ENCODE assay signal across 1 cellular context in the genomic region with DNA sequence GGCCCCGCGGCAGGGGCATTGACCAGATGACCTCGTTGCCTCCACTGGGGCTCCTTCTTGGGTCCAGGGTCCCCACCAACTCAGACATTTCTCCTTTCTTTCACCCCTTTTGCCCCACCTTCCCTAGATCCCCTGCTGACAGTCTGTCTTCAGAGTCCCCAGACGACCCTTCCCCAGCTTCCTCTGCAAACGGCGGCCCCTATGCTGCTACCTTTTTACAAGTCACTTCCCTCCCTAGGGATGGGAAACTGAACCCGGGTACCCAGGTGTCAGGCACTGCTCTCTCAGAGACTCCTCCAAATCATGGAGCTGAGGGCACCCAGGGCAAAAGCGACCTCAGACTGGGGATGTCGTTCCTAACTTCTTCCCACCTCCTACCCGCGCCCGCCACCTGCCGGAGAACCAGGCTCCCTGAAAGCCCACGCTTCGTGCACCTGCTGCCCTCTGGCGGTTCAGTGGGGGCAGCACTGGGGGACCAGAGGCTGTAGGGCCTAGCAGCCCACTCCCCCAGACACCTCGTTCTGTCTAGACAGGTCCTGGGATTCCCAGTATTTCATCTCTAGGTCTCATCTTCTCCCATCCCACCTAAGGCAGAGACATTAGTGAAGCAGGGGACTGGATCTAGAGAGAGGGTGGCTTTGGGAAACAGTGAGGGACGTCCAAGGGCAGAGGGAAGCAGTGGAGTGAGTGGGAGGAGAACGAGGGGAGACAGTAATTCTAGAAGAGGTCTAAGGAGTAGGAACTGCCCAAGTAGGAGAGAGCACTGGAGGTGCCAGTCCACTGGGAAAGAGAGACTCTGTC.
A peak's percentile ranks its signal among the peaks of the same experiment; 100 is the strongest.
TF ChIP-seq lines count a peak whose summit lies in the region.

No MANE protein-coding gene starts in this region.

TF ChIP-seq in K562, 482 proteins besides CTCF, POLR2A, EP300 and RAD21 (continued from another document and continues in another):
- TF ChIP-seq, protein P1, sequence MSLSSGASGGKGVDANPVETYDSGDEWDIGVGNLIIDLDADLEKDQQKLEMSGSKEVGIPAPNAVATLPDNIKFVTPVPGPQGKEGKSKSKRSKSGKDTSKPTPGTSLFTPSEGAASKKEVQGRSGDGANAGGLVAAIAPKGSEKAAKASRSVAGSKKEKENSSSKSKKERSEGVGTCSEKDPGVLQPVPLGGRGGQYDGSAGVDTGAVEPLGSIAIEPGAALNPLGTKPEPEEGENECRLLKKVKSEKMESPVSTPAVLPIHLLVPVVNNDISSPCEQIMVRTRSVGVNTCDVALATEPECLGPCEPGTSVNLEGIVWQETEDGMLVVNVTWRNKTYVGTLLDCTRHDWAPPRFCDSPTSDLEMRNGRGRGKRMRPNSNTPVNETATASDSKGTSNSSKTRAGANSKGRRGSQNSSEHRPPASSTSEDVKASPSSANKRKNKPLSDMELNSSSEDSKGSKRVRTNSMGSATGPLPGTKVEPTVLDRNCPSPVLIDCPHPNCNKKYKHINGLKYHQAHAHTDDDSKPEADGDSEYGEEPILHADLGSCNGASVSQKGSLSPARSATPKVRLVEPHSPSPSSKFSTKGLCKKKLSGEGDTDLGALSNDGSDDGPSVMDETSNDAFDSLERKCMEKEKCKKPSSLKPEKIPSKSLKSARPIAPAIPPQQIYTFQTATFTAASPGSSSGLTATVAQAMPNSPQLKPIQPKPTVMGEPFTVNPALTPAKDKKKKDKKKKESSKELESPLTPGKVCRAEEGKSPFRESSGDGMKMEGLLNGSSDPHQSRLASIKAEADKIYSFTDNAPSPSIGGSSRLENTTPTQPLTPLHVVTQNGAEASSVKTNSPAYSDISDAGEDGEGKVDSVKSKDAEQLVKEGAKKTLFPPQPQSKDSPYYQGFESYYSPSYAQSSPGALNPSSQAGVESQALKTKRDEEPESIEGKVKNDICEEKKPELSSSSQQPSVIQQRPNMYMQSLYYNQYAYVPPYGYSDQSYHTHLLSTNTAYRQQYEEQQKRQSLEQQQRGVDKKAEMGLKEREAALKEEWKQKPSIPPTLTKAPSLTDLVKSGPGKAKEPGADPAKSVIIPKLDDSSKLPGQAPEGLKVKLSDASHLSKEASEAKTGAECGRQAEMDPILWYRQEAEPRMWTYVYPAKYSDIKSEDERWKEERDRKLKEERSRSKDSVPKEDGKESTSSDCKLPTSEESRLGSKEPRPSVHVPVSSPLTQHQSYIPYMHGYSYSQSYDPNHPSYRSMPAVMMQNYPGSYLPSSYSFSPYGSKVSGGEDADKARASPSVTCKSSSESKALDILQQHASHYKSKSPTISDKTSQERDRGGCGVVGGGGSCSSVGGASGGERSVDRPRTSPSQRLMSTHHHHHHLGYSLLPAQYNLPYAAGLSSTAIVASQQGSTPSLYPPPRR (CRISPR knock-in tag; IDR thresholded peaks at IDR 0.05; ENCODE audit: borderline replicate concordance) = 0 out of 2 replicates have a peak, but pooled peaks have one; percentile 19
- TF ChIP-seq NCOA6 (IDR thresholded peaks at IDR 0.05) (no peak), PHF21A (IDR thresholded peaks at IDR 0.05; ENCODE audit: borderline replicate concordance, low read depth) (0 out of 2 replicates have a peak, but pooled peaks have one; percentile 31), FOXA3 (CRISPR knock-in tag; conservative IDR thresholded peaks at IDR 0.05 in 1 of 2, IDR thresholded peaks at IDR 0.05 in 1 of 2) (0 out of 4 replicates have a peak, but pooled peaks of 1 of the 2 experiments have one; percentile 41), NR2C2 (CRISPR knock-in tag; IDR thresholded peaks at IDR 0.05) (peak; percentile 68; the same call in 1 of the 2 replicates), NR2C2 (tag; IDR thresholded peaks at IDR 0.05) (peak; percentile 59), FOXP1 (CRISPR knock-in tag; IDR thresholded peaks at IDR 0.05) (peak; percentile 47; the same call in 1 of the 2 replicates), ESRRA (IDR thresholded peaks at IDR 0.05; ENCODE audit: borderline replicate concordance, low read depth) (peak; percentile 48; the same call in 1 of the 2 replicates), GABPB1 (CRISPR knock-in tag; IDR thresholded peaks at IDR 0.05) (peak; percentile 52; the same call in 1 of the 2 replicates), NONO (IDR thresholded peaks at IDR 0.05; ENCODE audit: low read depth in 2 of 2, low read length in 1 of 2) (peak in 1 of 2 experiments; percentile 51; a peak in 1 of 4 replicates), TBP (optimal IDR thresholded peaks at IDR 0.05; ENCODE audit: low read depth, low read length) (peak; percentile 39), ILF3 (IDR thresholded peaks at IDR 0.05; ENCODE audit: borderline replicate concordance) (no peak), XRCC5 (IDR thresholded peaks at IDR 0.05; ENCODE audit: low read depth, low read length) (peak; percentile 98), HSF4 (CRISPR knock-in tag; IDR thresholded peaks at IDR 0.05; ENCODE audit: borderline replicate concordance) (no peak), CBX1 (IDR thresholded peaks at IDR 0.05; ENCODE audit: low read depth) (0 out of 2 replicates have a peak, but pooled peaks have one; percentile 63), NCOR1 (IDR thresholded peaks at IDR 0.05) (peak; percentile 66), HCFC1 (IDR thresholded peaks at IDR 0.05; ENCODE audit: low read depth, low read length) (peak; percentile 53; the same call in 1 of the 2 replicates), SETDB1 (IDR thresholded peaks at IDR 0.05; ENCODE audit: low read length) (no peak), FOXK1 (CRISPR knock-in tag; IDR thresholded peaks at IDR 0.05; ENCODE audit: borderline replicate concordance) (0 out of 2 replicates have a peak, but pooled peaks have one; percentile 6), ZBTB8A (IDR thresholded peaks at IDR 0.05; ENCODE audit: partially characterized antibody) (no peak), MYC (IDR thresholded peaks at IDR 0.05; ENCODE audit: low read depth, low read length) (peak; percentile 87), MYC (CRISPR knock-in tag; IDR thresholded peaks at IDR 0.05; ENCODE audit: borderline replicate concordance, low read depth) (peak; percentile 42; the same call in 1 of the 2 replicates), NEUROD1 (IDR thresholded peaks at IDR 0.05; ENCODE audit: borderline replicate concordance, low read depth, low read length, partially characterized antibody) (peak; percentile 30), ZC3H8 (IDR thresholded peaks at IDR 0.05) (no peak), ZNF764 (CRISPR knock-in tag; IDR thresholded peaks at IDR 0.05; ENCODE audit: low read depth) (no peak), CC2D1A (IDR thresholded peaks at IDR 0.05) (peak; percentile 81; the same call in 1 of the 2 replicates), ZFX (CRISPR knock-in tag; IDR thresholded peaks at IDR 0.05) (peak; percentile 71), ELF4 (CRISPR knock-in tag; IDR thresholded peaks at IDR 0.05) (0 out of 2 replicates have a peak, but pooled peaks have one; percentile 6), ARID2 (IDR thresholded peaks at IDR 0.05) (peak; percentile 91), LCOR (CRISPR knock-in tag; IDR thresholded peaks at IDR 0.05) (peak; percentile 78; the same call in 1 of the 2 replicates), CREM (IDR thresholded peaks at IDR 0.05; ENCODE audit: low read depth) (peak; percentile 71), HLTF (IDR thresholded peaks at IDR 0.05) (no peak), ZNF584 (CRISPR knock-in tag; IDR thresholded peaks at IDR 0.05; ENCODE audit: low read depth) (no peak), GATAD2A (IDR thresholded peaks at IDR 0.05) (peak; percentile 87; the same call in 1 of the 2 replicates), ARID1B (IDR thresholded peaks at IDR 0.05) (peak; percentile 53), BRF1 (IDR thresholded peaks at IDR 0.05; ENCODE audit: borderline replicate concordance, extremely low read depth, insufficient read length) (no peak)
- TF ChIP-seq, protein P2, sequence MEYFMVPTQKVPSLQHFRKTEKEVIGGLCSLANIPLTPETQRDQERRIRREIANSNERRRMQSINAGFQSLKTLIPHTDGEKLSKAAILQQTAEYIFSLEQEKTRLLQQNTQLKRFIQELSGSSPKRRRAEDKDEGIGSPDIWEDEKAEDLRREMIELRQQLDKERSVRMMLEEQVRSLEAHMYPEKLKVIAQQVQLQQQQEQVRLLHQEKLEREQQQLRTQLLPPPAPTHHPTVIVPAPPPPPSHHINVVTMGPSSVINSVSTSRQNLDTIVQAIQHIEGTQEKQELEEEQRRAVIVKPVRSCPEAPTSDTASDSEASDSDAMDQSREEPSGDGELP (CRISPR knock-in tag; IDR thresholded peaks at IDR 0.05; ENCODE audit: borderline replicate concordance) = peak; percentile 75; the same call in 1 of the 2 replicates
- TF ChIP-seq, protein P3, sequence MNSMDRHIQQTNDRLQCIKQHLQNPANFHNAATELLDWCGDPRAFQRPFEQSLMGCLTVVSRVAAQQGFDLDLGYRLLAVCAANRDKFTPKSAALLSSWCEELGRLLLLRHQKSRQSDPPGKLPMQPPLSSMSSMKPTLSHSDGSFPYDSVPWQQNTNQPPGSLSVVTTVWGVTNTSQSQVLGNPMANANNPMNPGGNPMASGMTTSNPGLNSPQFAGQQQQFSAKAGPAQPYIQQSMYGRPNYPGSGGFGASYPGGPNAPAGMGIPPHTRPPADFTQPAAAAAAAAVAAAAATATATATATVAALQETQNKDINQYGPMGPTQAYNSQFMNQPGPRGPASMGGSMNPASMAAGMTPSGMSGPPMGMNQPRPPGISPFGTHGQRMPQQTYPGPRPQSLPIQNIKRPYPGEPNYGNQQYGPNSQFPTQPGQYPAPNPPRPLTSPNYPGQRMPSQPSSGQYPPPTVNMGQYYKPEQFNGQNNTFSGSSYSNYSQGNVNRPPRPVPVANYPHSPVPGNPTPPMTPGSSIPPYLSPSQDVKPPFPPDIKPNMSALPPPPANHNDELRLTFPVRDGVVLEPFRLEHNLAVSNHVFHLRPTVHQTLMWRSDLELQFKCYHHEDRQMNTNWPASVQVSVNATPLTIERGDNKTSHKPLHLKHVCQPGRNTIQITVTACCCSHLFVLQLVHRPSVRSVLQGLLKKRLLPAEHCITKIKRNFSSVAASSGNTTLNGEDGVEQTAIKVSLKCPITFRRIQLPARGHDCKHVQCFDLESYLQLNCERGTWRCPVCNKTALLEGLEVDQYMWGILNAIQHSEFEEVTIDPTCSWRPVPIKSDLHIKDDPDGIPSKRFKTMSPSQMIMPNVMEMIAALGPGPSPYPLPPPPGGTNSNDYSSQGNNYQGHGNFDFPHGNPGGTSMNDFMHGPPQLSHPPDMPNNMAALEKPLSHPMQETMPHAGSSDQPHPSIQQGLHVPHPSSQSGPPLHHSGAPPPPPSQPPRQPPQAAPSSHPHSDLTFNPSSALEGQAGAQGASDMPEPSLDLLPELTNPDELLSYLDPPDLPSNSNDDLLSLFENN (IDR thresholded peaks at IDR 0.05; ENCODE audit: low read depth in 2 of 2, low read length in 2 of 2) = 0 out of 4 replicates have a peak, but pooled peaks of 1 of the 2 experiments have one; percentile 53
- TF ChIP-seq, protein P4, sequence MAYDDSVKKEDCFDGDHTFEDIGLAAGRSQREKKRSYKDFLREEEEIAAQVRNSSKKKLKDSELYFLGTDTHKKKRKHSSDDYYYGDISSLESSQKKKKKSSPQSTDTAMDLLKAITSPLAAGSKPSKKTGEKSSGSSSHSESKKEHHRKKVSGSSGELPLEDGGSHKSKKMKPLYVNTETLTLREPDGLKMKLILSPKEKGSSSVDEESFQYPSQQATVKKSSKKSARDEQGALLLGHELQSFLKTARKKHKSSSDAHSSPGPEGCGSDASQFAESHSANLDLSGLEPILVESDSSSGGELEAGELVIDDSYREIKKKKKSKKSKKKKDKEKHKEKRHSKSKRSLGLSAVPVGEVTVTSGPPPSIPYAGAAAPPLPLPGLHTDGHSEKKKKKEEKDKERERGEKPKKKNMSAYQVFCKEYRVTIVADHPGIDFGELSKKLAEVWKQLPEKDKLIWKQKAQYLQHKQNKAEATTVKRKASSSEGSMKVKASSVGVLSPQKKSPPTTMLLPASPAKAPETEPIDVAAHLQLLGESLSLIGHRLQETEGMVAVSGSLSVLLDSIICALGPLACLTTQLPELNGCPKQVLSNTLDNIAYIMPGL (CRISPR knock-in tag; IDR thresholded peaks at IDR 0.05) = peak; percentile 86; the same call in 1 of the 2 replicates
- TF ChIP-seq, protein P5, sequence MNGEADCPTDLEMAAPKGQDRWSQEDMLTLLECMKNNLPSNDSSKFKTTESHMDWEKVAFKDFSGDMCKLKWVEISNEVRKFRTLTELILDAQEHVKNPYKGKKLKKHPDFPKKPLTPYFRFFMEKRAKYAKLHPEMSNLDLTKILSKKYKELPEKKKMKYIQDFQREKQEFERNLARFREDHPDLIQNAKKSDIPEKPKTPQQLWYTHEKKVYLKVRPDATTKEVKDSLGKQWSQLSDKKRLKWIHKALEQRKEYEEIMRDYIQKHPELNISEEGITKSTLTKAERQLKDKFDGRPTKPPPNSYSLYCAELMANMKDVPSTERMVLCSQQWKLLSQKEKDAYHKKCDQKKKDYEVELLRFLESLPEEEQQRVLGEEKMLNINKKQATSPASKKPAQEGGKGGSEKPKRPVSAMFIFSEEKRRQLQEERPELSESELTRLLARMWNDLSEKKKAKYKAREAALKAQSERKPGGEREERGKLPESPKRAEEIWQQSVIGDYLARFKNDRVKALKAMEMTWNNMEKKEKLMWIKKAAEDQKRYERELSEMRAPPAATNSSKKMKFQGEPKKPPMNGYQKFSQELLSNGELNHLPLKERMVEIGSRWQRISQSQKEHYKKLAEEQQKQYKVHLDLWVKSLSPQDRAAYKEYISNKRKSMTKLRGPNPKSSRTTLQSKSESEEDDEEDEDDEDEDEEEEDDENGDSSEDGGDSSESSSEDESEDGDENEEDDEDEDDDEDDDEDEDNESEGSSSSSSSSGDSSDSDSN (IDR thresholded peaks at IDR 0.05; ENCODE audit: borderline replicate concordance in 1 of 2, low read depth in 2 of 2, low read length in 2 of 2) = peak in 1 of 2 experiments; percentile 77; a peak in 1 of 4 replicates
- TF ChIP-seq, protein P6, sequence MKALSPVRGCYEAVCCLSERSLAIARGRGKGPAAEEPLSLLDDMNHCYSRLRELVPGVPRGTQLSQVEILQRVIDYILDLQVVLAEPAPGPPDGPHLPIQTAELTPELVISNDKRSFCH (CRISPR knock-in tag; IDR thresholded peaks at IDR 0.05) = no peak
- TF ChIP-seq, protein P6 (tag; IDR thresholded peaks at IDR 0.05) = no peak
- TF ChIP-seq, protein P7, sequence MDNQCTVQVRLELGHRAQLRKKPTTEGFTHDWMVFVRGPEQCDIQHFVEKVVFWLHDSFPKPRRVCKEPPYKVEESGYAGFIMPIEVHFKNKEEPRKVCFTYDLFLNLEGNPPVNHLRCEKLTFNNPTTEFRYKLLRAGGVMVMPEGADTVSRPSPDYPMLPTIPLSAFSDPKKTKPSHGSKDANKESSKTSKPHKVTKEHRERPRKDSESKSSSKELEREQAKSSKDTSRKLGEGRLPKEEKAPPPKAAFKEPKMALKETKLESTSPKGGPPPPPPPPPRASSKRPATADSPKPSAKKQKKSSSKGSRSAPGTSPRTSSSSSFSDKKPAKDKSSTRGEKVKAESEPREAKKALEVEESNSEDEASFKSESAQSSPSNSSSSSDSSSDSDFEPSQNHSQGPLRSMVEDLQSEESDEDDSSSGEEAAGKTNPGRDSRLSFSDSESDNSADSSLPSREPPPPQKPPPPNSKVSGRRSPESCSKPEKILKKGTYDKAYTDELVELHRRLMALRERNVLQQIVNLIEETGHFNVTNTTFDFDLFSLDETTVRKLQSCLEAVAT (IDR thresholded peaks at IDR 0.05) = peak in 1 of 2 experiments; percentile 98; a peak in 3 of 4 replicates
- TF ChIP-seq, protein P8, sequence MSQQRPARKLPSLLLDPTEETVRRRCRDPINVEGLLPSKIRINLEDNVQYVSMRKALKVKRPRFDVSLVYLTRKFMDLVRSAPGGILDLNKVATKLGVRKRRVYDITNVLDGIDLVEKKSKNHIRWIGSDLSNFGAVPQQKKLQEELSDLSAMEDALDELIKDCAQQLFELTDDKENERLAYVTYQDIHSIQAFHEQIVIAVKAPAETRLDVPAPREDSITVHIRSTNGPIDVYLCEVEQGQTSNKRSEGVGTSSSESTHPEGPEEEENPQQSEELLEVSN (IDR thresholded peaks at IDR 0.05; ENCODE audit: borderline replicate concordance in 1 of 2, extremely low read depth in 1 of 2, insufficient read depth in 1 of 2, insufficient read length in 1 of 2, low read depth in 1 of 2, low read length in 1 of 2, poor library complexity in 1 of 2, severe bottlenecking in 1 of 2) = peak; percentile 15 to 50
